ENCODE assay signal across 8 cellular contexts in the genomic region with DNA sequence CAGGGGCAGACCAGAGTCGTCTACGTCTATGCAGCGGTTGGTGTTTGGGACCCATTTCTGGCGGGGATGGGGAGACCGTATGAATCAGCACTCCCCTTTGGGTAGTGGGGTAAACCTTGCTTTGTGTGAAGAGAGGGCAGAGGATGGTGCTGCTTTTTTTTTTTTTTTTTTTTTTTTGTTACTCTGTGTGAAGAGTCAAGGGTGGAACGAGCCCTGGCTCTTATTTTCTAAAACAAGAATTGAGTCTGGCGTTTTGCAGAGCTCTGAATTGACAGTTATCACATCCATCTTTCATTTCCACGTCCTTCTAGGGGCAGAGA.
A peak's percentile ranks its signal among the peaks of the same experiment; 100 is the strongest.
DNase-seq lines count a peak whose midpoint lies in the region; TF ChIP-seq lines count a peak whose summit lies in the region.

No MANE protein-coding gene starts in this region.

- no peaks in the 10 kb centered on the region for H3K9me3 Mint-ChIP-seq in activated naive CD4-positive, alpha-beta T cell treated with anti-CD3 and anti-CD28 coated beads, Interleukin-2, amount 10 ng/mL, durations not matched to agents 7 days and 5 days

- peaks cover 59% of the 10 kb centered on the region for H3K4me1 Mint-ChIP-seq in activated naive CD4-positive, alpha-beta T cell treated with anti-CD3 and anti-CD28 coated beads, Interleukin-2, amount 10 ng/mL, durations not matched to agents 7 days and 5 days

- peaks cover 10% of the 10 kb centered on the region for H3K36me3 Mint-ChIP-seq in activated naive CD4-positive, alpha-beta T cell treated with anti-CD3 and anti-CD28 coated beads, Interleukin-2, amount 10 ng/mL, durations not matched to agents 7 days and 5 days

- H3K27me3 Mint-ChIP-seq in activated naive CD4-positive, alpha-beta T cell treated with anti-CD3 and anti-CD28 coated beads, Interleukin-2, amount 10 ng/mL, durations not matched to agents 7 days and 5 days: no peaks in the 10 kb centered on the region

- TF ChIP-seq CTCF in GM13977 (IDR thresholded peaks at IDR 0.05; ENCODE audit: extremely low read depth, insufficient read depth, missing control alignments) (no peak), GM13976 (IDR thresholded peaks at IDR 0.05; ENCODE audit: borderline replicate concordance, control extremely low read depth, extremely low read depth, insufficient read depth, missing control alignments) (no peak)

- peak overlapping the region; percentile 97 for H3K4me3 Mint-ChIP-seq in activated naive CD4-positive, alpha-beta T cell treated with anti-CD3 and anti-CD28 coated beads, Interleukin-2, amount 10 ng/mL, durations not matched to agents 7 days and 5 days

- DNase-seq in activated naive CD4-positive, alpha-beta T cell treated with anti-CD3 and anti-CD28 coated beads, Interleukin-2, amount 10 ng/mL, durations not matched to agents 7 days and 5 days: no peak
- no peak for DNase-seq in activated naive CD4-positive, alpha-beta T cell (lab: John Stamatoyannopoulos, UW)
- DNase-seq in activated CD4-positive, alpha-beta T cell treated with anti-CD3 and anti-CD28 coated beads, Interleukin-2, amount 50 U/mL, for 4 hours: peak; percentile 8 to 11
- peak; percentile 18 for DNase-seq in glomerular visceral epithelial cell (ENCODE audit: extremely low spot score)
- DNase-seq in stimulated activated CD8-positive, alpha-beta memory T cell treated with anti-CD3 and anti-CD28 coated beads, Interleukin-4, amount 100 ng/mL, for 24 hours (ENCODE audit: low read depth): peak; percentile 9
- no peak for DNase-seq in GM13977 (ENCODE audit: low spot score)
- no peak for DNase-seq in GM13976 (ENCODE audit: low spot score)
- DNase-seq in NK-92 treated with Interleukin-12 subunit alpha and Interleukin-12 subunit beta, amount 100 ng/mL, for 24 hours (lab: John Stamatoyannopoulos, UW): no peak

- CTCF ChIA-PET in activated naive CD4-positive, alpha-beta T cell treated with anti-CD3 and anti-CD28 coated beads, Interleukin-2, amount 10 ng/mL, durations not matched to agents 7 days and 5 days (lab: Charles Lee): interaction anchor here (0.8 to 1.0 kb wide), 2 partner anchors 34 to 339 kb away, joined by 3 read pairs; no protein-coding TSS in a partner anchor

- H3K27ac Mint-ChIP-seq in activated naive CD4-positive, alpha-beta T cell treated with anti-CD3 and anti-CD28 coated beads, Interleukin-2, amount 10 ng/mL, durations not matched to agents 7 days and 5 days: peak overlapping the region; percentile 92

- in situ Hi-C loops in GM13977 (cut with MboI; ENCODE audit: low pct_unique_long_range_greater_than_20kb, low sequenced_read_pairs, unreplicated experiment) (no loop called here), GM13976 (cut with MboI; ENCODE audit: low sequenced_read_pairs, unreplicated experiment) (no loop called here)

Comparison
In these comparisons a context has a peak if more than half of its experiments do, and no peak if none do; other contexts are left out.
1. DNase-seq: peak in activated CD4-positive, alpha-beta T cell treated with anti-CD3 and anti-CD28 coated beads, Interleukin-2, amount 50 U/mL, for 4 hours (2 of 2), glomerular visceral epithelial cell (single experiment) and stimulated activated CD8-positive, alpha-beta memory T cell treated with anti-CD3 and anti-CD28 coated beads, Interleukin-4, amount 100 ng/mL, for 24 hours (single experiment); none in activated naive CD4-positive, alpha-beta T cell treated with anti-CD3 and anti-CD28 coated beads, Interleukin-2, amount 10 ng/mL, durations not matched to agents 7 days and 5 days (single experiment), activated naive CD4-positive, alpha-beta T cell (0 of 4), GM13977 (single experiment), GM13976 (single experiment) and NK-92 treated with Interleukin-12 subunit alpha and Interleukin-12 subunit beta, amount 100 ng/mL, for 24 hours (single experiment).